In the genomic region with DNA sequence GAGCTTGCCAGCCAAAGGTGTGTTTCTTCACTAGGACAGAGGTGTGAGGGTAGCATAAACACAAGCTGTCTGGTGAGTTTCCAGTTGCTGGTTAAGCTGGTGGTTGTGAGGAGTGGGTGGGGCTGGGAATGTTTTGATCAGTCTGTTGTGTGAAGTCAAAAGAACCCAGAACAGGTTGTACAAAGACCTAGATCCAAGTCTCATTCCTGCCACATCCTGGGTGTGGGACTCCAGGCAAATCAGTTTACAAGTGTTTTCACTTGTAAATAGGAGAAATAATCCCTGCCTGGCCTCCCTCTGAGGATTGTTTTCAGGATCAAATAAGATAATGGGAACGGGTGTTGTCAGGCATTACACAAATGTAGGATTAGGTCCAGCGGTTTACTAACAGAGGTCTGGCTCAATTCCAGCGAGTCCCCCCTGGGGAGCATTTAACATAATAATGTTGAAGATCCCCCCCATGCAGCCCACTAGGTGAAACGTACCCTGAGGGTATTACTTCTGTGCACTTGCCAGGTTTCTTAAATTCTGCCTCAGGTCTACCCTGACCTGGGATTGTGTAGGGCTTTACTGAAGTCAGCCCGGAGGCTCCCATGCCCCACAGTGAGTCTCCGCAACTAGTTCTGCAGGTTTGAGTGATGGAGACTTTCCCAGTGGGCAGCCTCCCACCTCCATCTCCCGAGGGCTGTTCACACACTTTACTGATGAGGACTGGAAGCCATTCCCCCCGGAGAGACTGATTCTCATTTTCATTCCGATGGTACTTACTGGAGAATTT, we compare ENCODE assay signal across 1 cellular context.
A peak's percentile ranks its signal among the peaks of the same experiment; 100 is the strongest.
TF ChIP-seq lines count a peak whose summit lies in the region.

No MANE protein-coding gene starts in this region.

TF ChIP-seq in HEK293, 187 proteins besides CTCF, POLR2A, EP300 and RAD21:
- peak; percentile 68 for TF ChIP-seq ZBTB8A (tag by site-specific recombination; IDR thresholded peaks at IDR 0.05)
- TF ChIP-seq ZNF211 (tag by site-specific recombination; IDR thresholded peaks at IDR 0.05; ENCODE audit: low read depth) = no peak
- TF ChIP-seq ZNF416 (tag by site-specific recombination; IDR thresholded peaks at IDR 0.05) = no peak
- 0 out of 2 replicates have a peak, but pooled peaks have one; percentile 47 for TF ChIP-seq SCRT2 (tag by site-specific recombination; IDR thresholded peaks at IDR 0.05)
- TF ChIP-seq ZBTB17 (tag by site-specific recombination; IDR thresholded peaks at IDR 0.05) = peak; percentile 85
- TF ChIP-seq ZNF776 (tag by site-specific recombination; IDR thresholded peaks at IDR 0.05; ENCODE audit: borderline replicate concordance) = no peak
- TF ChIP-seq, protein P1, sequence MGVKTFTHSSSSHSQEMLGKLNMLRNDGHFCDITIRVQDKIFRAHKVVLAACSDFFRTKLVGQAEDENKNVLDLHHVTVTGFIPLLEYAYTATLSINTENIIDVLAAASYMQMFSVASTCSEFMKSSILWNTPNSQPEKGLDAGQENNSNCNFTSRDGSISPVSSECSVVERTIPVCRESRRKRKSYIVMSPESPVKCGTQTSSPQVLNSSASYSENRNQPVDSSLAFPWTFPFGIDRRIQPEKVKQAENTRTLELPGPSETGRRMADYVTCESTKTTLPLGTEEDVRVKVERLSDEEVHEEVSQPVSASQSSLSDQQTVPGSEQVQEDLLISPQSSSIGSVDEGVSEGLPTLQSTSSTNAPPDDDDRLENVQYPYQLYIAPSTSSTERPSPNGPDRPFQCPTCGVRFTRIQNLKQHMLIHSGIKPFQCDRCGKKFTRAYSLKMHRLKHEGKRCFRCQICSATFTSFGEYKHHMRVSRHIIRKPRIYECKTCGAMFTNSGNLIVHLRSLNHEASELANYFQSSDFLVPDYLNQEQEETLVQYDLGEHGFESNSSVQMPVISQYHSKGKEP (tag by site-specific recombination; IDR thresholded peaks at IDR 0.05) = no peak
- TF ChIP-seq ZFHX2 (tag by site-specific recombination; conservative IDR thresholded peaks at IDR 0.05) = peak; percentile 66
- TF ChIP-seq KLF10 (tag by site-specific recombination; IDR thresholded peaks at IDR 0.05) = peak; percentile 32; the same call in 1 of the 2 replicates
- TF ChIP-seq EGR2 (tag by site-specific recombination; IDR thresholded peaks at IDR 0.05; ENCODE audit: low read depth) = peak; percentile 65
- TF ChIP-seq ZIC2 (tag by site-specific recombination; IDR thresholded peaks at IDR 0.05) = peak; percentile 79; the same call in 1 of the 2 replicates
- peak; percentile 45 for TF ChIP-seq IKZF3 (tag by site-specific recombination; IDR thresholded peaks at IDR 0.05)
- TF ChIP-seq ZNF341 (tag by site-specific recombination; IDR thresholded peaks at IDR 0.05; ENCODE audit: low read depth) = peak; percentile 54
- TF ChIP-seq ZNF701 (tag by site-specific recombination; IDR thresholded peaks at IDR 0.05) = 0 out of 2 replicates have a peak, but pooled peaks have one; percentile 79
- TF ChIP-seq ZNF521 (tag by site-specific recombination; IDR thresholded peaks at IDR 0.05) = no peak
- TF ChIP-seq, protein P2, sequence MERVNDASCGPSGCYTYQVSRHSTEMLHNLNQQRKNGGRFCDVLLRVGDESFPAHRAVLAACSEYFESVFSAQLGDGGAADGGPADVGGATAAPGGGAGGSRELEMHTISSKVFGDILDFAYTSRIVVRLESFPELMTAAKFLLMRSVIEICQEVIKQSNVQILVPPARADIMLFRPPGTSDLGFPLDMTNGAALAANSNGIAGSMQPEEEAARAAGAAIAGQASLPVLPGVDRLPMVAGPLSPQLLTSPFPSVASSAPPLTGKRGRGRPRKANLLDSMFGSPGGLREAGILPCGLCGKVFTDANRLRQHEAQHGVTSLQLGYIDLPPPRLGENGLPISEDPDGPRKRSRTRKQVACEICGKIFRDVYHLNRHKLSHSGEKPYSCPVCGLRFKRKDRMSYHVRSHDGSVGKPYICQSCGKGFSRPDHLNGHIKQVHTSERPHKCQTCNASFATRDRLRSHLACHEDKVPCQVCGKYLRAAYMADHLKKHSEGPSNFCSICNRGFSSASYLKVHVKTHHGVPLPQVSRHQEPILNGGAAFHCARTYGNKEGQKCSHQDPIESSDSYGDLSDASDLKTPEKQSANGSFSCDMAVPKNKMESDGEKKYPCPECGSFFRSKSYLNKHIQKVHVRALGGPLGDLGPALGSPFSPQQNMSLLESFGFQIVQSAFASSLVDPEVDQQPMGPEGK (tag by site-specific recombination; IDR thresholded peaks at IDR 0.05) = peak; percentile 32; the same call in 1 of the 2 replicates
- 0 out of 2 replicates have a peak, but pooled peaks have one; percentile 24 for TF ChIP-seq TRIM28 (IDR thresholded peaks at IDR 0.05; ENCODE audit: borderline replicate concordance, low read length)
- TF ChIP-seq, protein P3, sequence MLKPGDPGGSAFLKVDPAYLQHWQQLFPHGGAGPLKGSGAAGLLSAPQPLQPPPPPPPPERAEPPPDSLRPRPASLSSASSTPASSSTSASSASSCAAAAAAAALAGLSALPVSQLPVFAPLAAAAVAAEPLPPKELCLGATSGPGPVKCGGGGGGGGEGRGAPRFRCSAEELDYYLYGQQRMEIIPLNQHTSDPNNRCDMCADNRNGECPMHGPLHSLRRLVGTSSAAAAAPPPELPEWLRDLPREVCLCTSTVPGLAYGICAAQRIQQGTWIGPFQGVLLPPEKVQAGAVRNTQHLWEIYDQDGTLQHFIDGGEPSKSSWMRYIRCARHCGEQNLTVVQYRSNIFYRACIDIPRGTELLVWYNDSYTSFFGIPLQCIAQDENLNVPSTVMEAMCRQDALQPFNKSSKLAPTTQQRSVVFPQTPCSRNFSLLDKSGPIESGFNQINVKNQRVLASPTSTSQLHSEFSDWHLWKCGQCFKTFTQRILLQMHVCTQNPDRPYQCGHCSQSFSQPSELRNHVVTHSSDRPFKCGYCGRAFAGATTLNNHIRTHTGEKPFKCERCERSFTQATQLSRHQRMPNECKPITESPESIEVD (tag by site-specific recombination; IDR thresholded peaks at IDR 0.05) = peak; percentile 57
- TF ChIP-seq, protein P4, sequence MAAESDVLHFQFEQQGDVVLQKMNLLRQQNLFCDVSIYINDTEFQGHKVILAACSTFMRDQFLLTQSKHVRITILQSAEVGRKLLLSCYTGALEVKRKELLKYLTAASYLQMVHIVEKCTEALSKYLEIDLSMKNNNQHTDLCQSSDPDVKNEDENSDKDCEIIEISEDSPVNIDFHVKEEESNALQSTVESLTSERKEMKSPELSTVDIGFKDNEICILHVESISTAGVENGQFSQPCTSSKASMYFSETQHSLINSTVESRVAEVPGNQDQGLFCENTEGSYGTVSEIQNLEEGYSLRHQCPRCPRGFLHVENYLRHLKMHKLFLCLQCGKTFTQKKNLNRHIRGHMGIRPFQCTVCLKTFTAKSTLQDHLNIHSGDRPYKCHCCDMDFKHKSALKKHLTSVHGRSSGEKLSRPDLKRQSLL (tag by site-specific recombination; IDR thresholded peaks at IDR 0.05) = peak; percentile 83
- TF ChIP-seq GLIS1 (tag by site-specific recombination; IDR thresholded peaks at IDR 0.05) = peak; percentile 98
- TF ChIP-seq ZNF138 (tag by site-specific recombination; IDR thresholded peaks at IDR 0.05; ENCODE audit: borderline replicate concordance) = no peak
- TF ChIP-seq ZNF335 (tag by site-specific recombination; conservative IDR thresholded peaks at IDR 0.05) = peak; percentile 82
- no peak for TF ChIP-seq ZNF10 (tag by site-specific recombination; IDR thresholded peaks at IDR 0.05)
- no peak for TF ChIP-seq ZNF830 (tag by site-specific recombination; IDR thresholded peaks at IDR 0.05; ENCODE audit: low read depth)
- 0 out of 2 replicates have a peak, but pooled peaks have one; percentile 9 for TF ChIP-seq ZNF629 (tag by site-specific recombination; IDR thresholded peaks at IDR 0.05)
- 0 out of 2 replicates have a peak, but pooled peaks have one; percentile 8 for TF ChIP-seq ZNF366 (tag by site-specific recombination; conservative IDR thresholded peaks at IDR 0.05)
- 0 out of 2 replicates have a peak, but pooled peaks have one; percentile 12 for TF ChIP-seq ZNF660 (tag by site-specific recombination; IDR thresholded peaks at IDR 0.05)
- TF ChIP-seq ZNF394 (tag by site-specific recombination; IDR thresholded peaks at IDR 0.05; ENCODE audit: borderline replicate concordance) = no peak
- TF ChIP-seq ZNF791 (tag by site-specific recombination; IDR thresholded peaks at IDR 0.05) = no peak
- TF ChIP-seq ZNF473 (tag by site-specific recombination; IDR thresholded peaks at IDR 0.05) = no peak
- 0 out of 2 replicates have a peak, but pooled peaks have one; percentile 57 for TF ChIP-seq MZF1 (tag by site-specific recombination; IDR thresholded peaks at IDR 0.05; ENCODE audit: borderline replicate concordance)
- TF ChIP-seq ZBTB1 (tag by site-specific recombination; IDR thresholded peaks at IDR 0.05) = no peak
- peak; percentile 23; the same call in 1 of the 2 replicates for TF ChIP-seq KLF9 (tag by site-specific recombination; IDR thresholded peaks at IDR 0.05; ENCODE audit: low read depth)
- TF ChIP-seq, protein P5, sequence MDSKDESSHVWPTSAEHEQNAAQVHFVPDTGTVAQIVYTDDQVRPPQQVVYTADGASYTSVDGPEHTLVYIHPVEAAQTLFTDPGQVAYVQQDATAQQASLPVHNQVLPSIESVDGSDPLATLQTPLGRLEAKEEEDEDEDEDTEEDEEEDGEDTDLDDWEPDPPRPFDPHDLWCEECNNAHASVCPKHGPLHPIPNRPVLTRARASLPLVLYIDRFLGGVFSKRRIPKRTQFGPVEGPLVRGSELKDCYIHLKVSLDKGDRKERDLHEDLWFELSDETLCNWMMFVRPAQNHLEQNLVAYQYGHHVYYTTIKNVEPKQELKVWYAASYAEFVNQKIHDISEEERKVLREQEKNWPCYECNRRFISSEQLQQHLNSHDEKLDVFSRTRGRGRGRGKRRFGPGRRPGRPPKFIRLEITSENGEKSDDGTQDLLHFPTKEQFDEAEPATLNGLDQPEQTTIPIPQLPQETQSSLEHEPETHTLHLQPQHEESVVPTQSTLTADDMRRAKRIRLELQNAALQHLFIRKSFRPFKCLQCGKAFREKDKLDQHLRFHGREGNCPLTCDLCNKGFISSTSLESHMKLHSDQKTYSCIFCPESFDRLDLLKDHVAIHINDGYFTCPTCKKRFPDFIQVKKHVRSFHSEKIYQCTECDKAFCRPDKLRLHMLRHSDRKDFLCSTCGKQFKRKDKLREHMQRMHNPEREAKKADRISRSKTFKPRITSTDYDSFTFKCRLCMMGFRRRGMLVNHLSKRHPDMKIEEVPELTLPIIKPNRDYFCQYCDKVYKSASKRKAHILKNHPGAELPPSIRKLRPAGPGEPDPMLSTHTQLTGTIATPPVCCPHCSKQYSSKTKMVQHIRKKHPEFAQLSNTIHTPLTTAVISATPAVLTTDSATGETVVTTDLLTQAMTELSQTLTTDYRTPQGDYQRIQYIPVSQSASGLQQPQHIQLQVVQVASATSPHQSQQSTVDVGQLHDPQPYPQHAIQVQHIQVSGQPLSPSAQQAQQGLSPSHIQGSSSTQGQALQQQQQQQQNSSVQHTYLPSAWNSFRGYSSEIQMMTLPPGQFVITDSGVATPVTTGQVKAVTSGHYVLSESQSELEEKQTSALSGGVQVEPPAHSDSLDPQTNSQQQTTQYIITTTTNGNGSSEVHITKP (tag by site-specific recombination; IDR thresholded peaks at IDR 0.05) = peak; percentile 59
- no peak for TF ChIP-seq ZNF184 (tag by site-specific recombination; IDR thresholded peaks at IDR 0.05)
- 0 out of 2 replicates have a peak, but pooled peaks have one; percentile 17 for TF ChIP-seq KLF1 (tag by site-specific recombination; IDR thresholded peaks at IDR 0.05)
- TF ChIP-seq GLIS2 (tag by site-specific recombination; IDR thresholded peaks at IDR 0.05) = peak; percentile 38; the same call in 1 of the 2 replicates
- TF ChIP-seq, protein P6, sequence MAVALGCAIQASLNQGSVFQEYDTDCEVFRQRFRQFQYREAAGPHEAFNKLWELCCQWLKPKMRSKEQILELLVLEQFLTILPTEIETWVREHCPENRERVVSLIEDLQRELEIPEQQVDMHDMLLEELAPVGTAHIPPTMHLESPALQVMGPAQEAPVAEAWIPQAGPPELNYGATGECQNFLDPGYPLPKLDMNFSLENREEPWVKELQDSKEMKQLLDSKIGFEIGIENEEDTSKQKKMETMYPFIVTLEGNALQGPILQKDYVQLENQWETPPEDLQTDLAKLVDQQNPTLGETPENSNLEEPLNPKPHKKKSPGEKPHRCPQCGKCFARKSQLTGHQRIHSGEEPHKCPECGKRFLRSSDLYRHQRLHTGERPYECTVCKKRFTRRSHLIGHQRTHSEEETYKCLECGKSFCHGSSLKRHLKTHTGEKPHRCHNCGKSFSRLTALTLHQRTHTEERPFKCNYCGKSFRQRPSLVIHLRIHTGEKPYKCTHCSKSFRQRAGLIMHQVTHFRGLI (tag by site-specific recombination; IDR thresholded peaks at IDR 0.05) = peak; percentile 36
- TF ChIP-seq, protein P7, sequence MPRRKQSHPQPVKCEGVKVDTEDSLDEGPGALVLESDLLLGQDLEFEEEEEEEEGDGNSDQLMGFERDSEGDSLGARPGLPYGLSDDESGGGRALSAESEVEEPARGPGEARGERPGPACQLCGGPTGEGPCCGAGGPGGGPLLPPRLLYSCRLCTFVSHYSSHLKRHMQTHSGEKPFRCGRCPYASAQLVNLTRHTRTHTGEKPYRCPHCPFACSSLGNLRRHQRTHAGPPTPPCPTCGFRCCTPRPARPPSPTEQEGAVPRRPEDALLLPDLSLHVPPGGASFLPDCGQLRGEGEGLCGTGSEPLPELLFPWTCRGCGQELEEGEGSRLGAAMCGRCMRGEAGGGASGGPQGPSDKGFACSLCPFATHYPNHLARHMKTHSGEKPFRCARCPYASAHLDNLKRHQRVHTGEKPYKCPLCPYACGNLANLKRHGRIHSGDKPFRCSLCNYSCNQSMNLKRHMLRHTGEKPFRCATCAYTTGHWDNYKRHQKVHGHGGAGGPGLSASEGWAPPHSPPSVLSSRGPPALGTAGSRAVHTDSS (tag by site-specific recombination; IDR thresholded peaks at IDR 0.05) = no peak
- no peak for TF ChIP-seq ZNF585B (tag by site-specific recombination; IDR thresholded peaks at IDR 0.05)
TF ChIP-seq in HEK293: peak in this region for 25.
